1 cellular context compared by ENCODE assay signal in the genomic region with DNA sequence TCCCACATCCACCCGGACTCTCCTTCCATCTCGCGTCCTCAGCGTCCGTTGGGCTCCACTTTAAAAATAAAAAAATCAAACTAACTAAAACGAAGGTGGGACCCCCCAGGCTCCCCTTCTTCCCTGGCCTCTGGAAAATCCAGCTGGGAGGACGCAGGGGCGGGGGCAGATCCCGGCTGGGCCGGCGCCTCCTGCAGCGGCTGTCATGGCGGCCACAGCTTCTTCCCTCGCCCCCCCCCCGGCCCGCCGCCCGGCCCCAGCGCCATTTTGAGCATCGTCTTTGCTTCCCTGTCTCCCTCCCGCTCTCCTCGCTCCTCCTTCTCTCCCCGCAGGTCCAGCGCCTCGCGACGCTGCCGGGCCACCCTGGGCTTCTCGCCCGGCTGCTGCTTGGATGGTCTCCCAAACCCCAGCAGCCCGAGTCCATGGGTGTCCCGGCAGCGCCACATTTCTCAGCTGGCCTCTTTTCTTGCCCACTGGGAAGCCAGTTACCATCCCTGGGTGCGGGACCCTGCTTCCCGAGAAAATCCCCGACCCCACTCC.
TF ChIP-seq lines count a peak whose summit lies in the region.

No MANE protein-coding gene starts in this region.

TF ChIP-seq in HEK293, 187 proteins besides CTCF, POLR2A, EP300 and RAD21 (continued from another document and continues in another):
- TF ChIP-seq ZNF16 (tag by site-specific recombination; IDR thresholded peaks at IDR 0.05; ENCODE audit: low read depth), result no peak
- TF ChIP-seq ZNF658 (tag by site-specific recombination; IDR thresholded peaks at IDR 0.05), result no peak
- no peak for TF ChIP-seq HOXD13 (CRISPR knock-in tag; IDR thresholded peaks at IDR 0.05; ENCODE audit: borderline replicate concordance)
- TF ChIP-seq ZNF157 (tag by site-specific recombination; IDR thresholded peaks at IDR 0.05), result no peak
- TF ChIP-seq ZNF132 (tag by site-specific recombination; IDR thresholded peaks at IDR 0.05; ENCODE audit: borderline replicate concordance), result no peak
- no peak for TF ChIP-seq ZNF677 (tag by site-specific recombination; IDR thresholded peaks at IDR 0.05)
- no peak for TF ChIP-seq GLI4 (tag by site-specific recombination; IDR thresholded peaks at IDR 0.05)
- no peak for TF ChIP-seq ZNF211 (tag by site-specific recombination; IDR thresholded peaks at IDR 0.05; ENCODE audit: low read depth)
- TF ChIP-seq ZNF558 (tag by site-specific recombination; IDR thresholded peaks at IDR 0.05), result no peak
- TF ChIP-seq ZNF24 (tag by site-specific recombination; IDR thresholded peaks at IDR 0.05), result peak; percentile 21; the same call in 1 of the 2 replicates
- TF ChIP-seq ZNF292 (tag by site-specific recombination; IDR thresholded peaks at IDR 0.05; ENCODE audit: borderline replicate concordance, low read depth), result no peak
- TF ChIP-seq, protein P1, sequence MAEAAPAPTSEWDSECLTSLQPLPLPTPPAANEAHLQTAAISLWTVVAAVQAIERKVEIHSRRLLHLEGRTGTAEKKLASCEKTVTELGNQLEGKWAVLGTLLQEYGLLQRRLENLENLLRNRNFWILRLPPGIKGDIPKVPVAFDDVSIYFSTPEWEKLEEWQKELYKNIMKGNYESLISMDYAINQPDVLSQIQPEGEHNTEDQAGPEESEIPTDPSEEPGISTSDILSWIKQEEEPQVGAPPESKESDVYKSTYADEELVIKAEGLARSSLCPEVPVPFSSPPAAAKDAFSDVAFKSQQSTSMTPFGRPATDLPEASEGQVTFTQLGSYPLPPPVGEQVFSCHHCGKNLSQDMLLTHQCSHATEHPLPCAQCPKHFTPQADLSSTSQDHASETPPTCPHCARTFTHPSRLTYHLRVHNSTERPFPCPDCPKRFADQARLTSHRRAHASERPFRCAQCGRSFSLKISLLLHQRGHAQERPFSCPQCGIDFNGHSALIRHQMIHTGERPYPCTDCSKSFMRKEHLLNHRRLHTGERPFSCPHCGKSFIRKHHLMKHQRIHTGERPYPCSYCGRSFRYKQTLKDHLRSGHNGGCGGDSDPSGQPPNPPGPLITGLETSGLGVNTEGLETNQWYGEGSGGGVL (tag by site-specific recombination; IDR thresholded peaks at IDR 0.05), result 0 out of 2 replicates have a peak, but pooled peaks have one; percentile 15
- peak; percentile 17; the same call in 1 of the 2 replicates for TF ChIP-seq ZNF629 (tag by site-specific recombination; IDR thresholded peaks at IDR 0.05)
- TF ChIP-seq REPIN1 (tag by site-specific recombination; IDR thresholded peaks at IDR 0.05; ENCODE audit: low read depth), result no peak
- TF ChIP-seq, protein P2, sequence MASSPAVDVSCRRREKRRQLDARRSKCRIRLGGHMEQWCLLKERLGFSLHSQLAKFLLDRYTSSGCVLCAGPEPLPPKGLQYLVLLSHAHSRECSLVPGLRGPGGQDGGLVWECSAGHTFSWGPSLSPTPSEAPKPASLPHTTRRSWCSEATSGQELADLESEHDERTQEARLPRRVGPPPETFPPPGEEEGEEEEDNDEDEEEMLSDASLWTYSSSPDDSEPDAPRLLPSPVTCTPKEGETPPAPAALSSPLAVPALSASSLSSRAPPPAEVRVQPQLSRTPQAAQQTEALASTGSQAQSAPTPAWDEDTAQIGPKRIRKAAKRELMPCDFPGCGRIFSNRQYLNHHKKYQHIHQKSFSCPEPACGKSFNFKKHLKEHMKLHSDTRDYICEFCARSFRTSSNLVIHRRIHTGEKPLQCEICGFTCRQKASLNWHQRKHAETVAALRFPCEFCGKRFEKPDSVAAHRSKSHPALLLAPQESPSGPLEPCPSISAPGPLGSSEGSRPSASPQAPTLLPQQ (tag by site-specific recombination; IDR thresholded peaks at IDR 0.05), result no peak
- TF ChIP-seq, protein P3, sequence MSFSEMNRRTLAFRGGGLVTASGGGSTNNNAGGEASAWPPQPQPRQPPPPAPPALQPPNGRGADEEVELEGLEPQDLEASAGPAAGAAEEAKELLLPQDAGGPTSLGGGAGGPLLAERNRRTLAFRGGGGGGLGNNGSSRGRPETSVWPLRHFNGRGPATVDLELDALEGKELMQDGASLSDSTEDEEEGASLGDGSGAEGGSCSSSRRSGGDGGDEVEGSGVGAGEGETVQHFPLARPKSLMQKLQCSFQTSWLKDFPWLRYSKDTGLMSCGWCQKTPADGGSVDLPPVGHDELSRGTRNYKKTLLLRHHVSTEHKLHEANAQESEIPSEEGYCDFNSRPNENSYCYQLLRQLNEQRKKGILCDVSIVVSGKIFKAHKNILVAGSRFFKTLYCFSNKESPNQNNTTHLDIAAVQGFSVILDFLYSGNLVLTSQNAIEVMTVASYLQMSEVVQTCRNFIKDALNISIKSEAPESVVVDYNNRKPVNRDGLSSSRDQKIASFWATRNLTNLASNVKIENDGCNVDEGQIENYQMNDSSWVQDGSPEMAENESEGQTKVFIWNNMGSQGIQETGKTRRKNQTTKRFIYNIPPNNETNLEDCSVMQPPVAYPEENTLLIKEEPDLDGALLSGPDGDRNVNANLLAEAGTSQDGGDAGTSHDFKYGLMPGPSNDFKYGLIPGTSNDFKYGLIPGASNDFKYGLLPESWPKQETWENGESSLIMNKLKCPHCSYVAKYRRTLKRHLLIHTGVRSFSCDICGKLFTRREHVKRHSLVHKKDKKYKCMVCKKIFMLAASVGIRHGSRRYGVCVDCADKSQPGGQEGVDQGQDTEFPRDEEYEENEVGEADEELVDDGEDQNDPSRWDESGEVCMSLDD (tag by site-specific recombination; IDR thresholded peaks at IDR 0.05), result no peak
- no peak for TF ChIP-seq TCF7L2 (IDR thresholded peaks at IDR 0.05; ENCODE audit: borderline replicate concordance, low read depth, low read length)
- no peak for TF ChIP-seq ZNF221 (tag by site-specific recombination; IDR thresholded peaks at IDR 0.05; ENCODE audit: borderline replicate concordance)
- TF ChIP-seq ZBTB7A (tag by site-specific recombination; IDR thresholded peaks at IDR 0.05; ENCODE audit: low read depth), result no peak
- no peak for TF ChIP-seq BCL11B (tag by site-specific recombination; IDR thresholded peaks at IDR 0.05; ENCODE audit: low read depth)
- no peak for TF ChIP-seq ZNF416 (tag by site-specific recombination; IDR thresholded peaks at IDR 0.05)
- TF ChIP-seq, protein P4, sequence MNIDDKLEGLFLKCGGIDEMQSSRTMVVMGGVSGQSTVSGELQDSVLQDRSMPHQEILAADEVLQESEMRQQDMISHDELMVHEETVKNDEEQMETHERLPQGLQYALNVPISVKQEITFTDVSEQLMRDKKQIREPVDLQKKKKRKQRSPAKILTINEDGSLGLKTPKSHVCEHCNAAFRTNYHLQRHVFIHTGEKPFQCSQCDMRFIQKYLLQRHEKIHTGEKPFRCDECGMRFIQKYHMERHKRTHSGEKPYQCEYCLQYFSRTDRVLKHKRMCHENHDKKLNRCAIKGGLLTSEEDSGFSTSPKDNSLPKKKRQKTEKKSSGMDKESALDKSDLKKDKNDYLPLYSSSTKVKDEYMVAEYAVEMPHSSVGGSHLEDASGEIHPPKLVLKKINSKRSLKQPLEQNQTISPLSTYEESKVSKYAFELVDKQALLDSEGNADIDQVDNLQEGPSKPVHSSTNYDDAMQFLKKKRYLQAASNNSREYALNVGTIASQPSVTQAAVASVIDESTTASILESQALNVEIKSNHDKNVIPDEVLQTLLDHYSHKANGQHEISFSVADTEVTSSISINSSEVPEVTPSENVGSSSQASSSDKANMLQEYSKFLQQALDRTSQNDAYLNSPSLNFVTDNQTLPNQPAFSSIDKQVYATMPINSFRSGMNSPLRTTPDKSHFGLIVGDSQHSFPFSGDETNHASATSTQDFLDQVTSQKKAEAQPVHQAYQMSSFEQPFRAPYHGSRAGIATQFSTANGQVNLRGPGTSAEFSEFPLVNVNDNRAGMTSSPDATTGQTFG (tag by site-specific recombination; IDR thresholded peaks at IDR 0.05; ENCODE audit: borderline replicate concordance), result no peak
- TF ChIP-seq, protein P5, sequence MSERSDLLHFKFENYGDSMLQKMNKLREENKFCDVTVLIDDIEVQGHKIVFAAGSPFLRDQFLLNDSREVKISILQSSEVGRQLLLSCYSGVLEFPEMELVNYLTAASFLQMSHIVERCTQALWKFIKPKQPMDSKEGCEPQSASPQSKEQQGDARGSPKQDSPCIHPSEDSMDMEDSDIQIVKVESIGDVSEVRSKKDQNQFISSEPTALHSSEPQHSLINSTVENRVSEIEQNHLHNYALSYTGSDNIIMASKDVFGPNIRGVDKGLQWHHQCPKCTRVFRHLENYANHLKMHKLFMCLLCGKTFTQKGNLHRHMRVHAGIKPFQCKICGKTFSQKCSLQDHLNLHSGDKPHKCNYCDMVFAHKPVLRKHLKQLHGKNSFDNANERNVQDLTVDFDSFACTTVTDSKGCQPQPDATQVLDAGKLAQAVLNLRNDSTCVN (tag by site-specific recombination; optimal IDR thresholded peaks at IDR 0.05), result peak; percentile 35
- TF ChIP-seq ZNF776 (tag by site-specific recombination; IDR thresholded peaks at IDR 0.05; ENCODE audit: borderline replicate concordance), result no peak
- no peak for TF ChIP-seq ZNF843 (tag by site-specific recombination; IDR thresholded peaks at IDR 0.05)
- no peak for TF ChIP-seq ZNF433 (tag by site-specific recombination; IDR thresholded peaks at IDR 0.05; ENCODE audit: low read depth)
- TF ChIP-seq, protein P6, sequence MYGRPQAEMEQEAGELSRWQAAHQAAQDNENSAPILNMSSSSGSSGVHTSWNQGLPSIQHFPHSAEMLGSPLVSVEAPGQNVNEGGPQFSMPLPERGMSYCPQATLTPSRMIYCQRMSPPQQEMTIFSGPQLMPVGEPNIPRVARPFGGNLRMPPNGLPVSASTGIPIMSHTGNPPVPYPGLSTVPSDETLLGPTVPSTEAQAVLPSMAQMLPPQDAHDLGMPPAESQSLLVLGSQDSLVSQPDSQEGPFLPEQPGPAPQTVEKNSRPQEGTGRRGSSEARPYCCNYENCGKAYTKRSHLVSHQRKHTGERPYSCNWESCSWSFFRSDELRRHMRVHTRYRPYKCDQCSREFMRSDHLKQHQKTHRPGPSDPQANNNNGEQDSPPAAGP (tag by site-specific recombination; IDR thresholded peaks at IDR 0.05), result no peak; the same call in 1 of the 2 replicates
- no peak for TF ChIP-seq ZNF791 (tag by site-specific recombination; IDR thresholded peaks at IDR 0.05)
- TF ChIP-seq ZNF335 (tag by site-specific recombination; conservative IDR thresholded peaks at IDR 0.05), result peak; percentile 88
- TF ChIP-seq ZBTB8A (tag by site-specific recombination; IDR thresholded peaks at IDR 0.05), result peak; percentile 79
- TF ChIP-seq, protein P7, sequence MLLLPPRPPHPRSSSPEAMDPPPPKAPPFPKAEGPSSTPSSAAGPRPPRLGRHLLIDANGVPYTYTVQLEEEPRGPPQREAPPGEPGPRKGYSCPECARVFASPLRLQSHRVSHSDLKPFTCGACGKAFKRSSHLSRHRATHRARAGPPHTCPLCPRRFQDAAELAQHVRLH (tag by site-specific recombination; IDR thresholded peaks at IDR 0.05), result no peak
- TF ChIP-seq ZNF423 (tag by site-specific recombination; IDR thresholded peaks at IDR 0.05), result no peak
- TF ChIP-seq ZNF830 (tag by site-specific recombination; IDR thresholded peaks at IDR 0.05; ENCODE audit: low read depth), result no peak
- TF ChIP-seq WT1 (tag by site-specific recombination; IDR thresholded peaks at IDR 0.05), result 0 out of 2 replicates have a peak, but pooled peaks have one; percentile 7
- peak; percentile 73 for TF ChIP-seq GLIS1 (tag by site-specific recombination; IDR thresholded peaks at IDR 0.05)
- TF ChIP-seq SCRT2 (tag by site-specific recombination; IDR thresholded peaks at IDR 0.05), result no peak
- TF ChIP-seq ZFP37 (tag by site-specific recombination; IDR thresholded peaks at IDR 0.05), result peak; percentile 24; the same call in 1 of the 2 replicates
- no peak for TF ChIP-seq ZNF174 (tag by site-specific recombination; IDR thresholded peaks at IDR 0.05)
- TF ChIP-seq, protein P8, sequence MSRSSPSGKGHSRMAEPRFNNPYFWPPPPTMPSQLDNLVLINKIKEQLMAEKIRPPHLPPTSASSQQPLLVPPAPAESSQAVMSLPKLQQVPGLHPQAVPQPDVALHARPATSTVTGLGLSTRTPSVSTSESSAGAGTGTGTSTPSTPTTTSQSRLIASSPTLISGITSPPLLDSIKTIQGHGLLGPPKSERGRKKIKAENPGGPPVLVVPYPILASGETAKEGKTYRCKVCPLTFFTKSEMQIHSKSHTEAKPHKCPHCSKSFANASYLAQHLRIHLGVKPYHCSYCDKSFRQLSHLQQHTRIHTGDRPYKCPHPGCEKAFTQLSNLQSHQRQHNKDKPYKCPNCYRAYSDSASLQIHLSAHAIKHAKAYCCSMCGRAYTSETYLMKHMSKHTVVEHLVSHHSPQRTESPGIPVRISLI (tag by site-specific recombination; IDR thresholded peaks at IDR 0.05), result no peak
- TF ChIP-seq ZFP3 (tag by site-specific recombination; IDR thresholded peaks at IDR 0.05; ENCODE audit: low read depth), result no peak
- TF ChIP-seq ZNF473 (tag by site-specific recombination; IDR thresholded peaks at IDR 0.05), result no peak
- no peak for TF ChIP-seq ZNF529 (tag by site-specific recombination; IDR thresholded peaks at IDR 0.05; ENCODE audit: insufficient replicate concordance)
- no peak for TF ChIP-seq GLI2 (tag by site-specific recombination; IDR thresholded peaks at IDR 0.05; ENCODE audit: borderline replicate concordance, low read depth)
- TF ChIP-seq, protein P9, sequence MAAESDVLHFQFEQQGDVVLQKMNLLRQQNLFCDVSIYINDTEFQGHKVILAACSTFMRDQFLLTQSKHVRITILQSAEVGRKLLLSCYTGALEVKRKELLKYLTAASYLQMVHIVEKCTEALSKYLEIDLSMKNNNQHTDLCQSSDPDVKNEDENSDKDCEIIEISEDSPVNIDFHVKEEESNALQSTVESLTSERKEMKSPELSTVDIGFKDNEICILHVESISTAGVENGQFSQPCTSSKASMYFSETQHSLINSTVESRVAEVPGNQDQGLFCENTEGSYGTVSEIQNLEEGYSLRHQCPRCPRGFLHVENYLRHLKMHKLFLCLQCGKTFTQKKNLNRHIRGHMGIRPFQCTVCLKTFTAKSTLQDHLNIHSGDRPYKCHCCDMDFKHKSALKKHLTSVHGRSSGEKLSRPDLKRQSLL (tag by site-specific recombination; IDR thresholded peaks at IDR 0.05), result peak; percentile 2; the same call in 1 of the 2 replicates
- peak; percentile 89; the same call in 1 of the 2 replicates for TF ChIP-seq YY1 (tag by site-specific recombination; IDR thresholded peaks at IDR 0.05)
- TF ChIP-seq, protein P10, sequence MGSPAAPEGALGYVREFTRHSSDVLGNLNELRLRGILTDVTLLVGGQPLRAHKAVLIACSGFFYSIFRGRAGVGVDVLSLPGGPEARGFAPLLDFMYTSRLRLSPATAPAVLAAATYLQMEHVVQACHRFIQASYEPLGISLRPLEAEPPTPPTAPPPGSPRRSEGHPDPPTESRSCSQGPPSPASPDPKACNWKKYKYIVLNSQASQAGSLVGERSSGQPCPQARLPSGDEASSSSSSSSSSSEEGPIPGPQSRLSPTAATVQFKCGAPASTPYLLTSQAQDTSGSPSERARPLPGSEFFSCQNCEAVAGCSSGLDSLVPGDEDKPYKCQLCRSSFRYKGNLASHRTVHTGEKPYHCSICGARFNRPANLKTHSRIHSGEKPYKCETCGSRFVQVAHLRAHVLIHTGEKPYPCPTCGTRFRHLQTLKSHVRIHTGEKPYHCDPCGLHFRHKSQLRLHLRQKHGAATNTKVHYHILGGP (tag by site-specific recombination; IDR thresholded peaks at IDR 0.05), result no peak
- TF ChIP-seq, protein P11, sequence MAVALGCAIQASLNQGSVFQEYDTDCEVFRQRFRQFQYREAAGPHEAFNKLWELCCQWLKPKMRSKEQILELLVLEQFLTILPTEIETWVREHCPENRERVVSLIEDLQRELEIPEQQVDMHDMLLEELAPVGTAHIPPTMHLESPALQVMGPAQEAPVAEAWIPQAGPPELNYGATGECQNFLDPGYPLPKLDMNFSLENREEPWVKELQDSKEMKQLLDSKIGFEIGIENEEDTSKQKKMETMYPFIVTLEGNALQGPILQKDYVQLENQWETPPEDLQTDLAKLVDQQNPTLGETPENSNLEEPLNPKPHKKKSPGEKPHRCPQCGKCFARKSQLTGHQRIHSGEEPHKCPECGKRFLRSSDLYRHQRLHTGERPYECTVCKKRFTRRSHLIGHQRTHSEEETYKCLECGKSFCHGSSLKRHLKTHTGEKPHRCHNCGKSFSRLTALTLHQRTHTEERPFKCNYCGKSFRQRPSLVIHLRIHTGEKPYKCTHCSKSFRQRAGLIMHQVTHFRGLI (tag by site-specific recombination; IDR thresholded peaks at IDR 0.05), result no peak
